ENCODE assay signal across 12 cellular contexts in the genomic region with DNA sequence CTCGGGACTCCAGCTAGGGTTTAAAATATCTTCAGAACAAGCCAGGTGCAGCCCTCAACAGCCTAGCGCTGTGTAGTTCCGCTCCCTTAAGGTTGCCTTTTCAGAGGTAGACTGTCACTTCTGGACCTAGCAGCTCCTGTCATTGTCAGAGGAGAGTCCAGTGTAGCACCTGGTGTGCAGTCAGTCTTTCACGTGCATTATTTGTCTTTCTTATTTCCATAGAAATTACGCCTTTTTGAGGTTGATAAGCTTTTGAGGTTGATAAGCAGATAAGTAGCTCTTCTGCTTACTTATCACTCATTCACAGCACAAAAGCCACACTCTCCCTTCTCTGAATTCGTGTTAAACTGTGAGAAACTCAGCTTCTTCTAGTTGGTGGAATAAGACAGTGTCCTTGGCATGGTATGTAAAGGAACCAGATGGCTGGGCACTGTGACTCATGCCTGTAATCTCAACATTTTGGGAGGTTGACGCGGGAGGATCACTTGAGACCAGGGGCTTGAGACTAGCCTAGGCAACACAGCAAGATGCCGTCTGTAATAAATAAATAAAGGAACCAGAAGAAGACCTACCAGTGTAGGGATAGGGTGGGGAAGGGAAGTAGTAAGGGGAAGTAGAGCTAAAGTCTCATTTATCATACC. TPM values are rescaled to one million over a fixed set of nuclear protein-coding genes. Genes with fewer than 3 reads are reported as not detected.
DNase-seq lines count a peak whose midpoint lies in the region; ATAC-seq and TF ChIP-seq lines count a peak whose summit lies in the region.
"Had no signal": no experiment of that assay in that cellular context is flagged by ENCODE, and none has a peak within 500 bp of the region (broad histone marks: within the 10 kb centered on the region; RNA-seq: fewer than 3 reads in every experiment).

No MANE protein-coding gene starts in this region.

- 63% methylated on average over 7 of the region's 9 CpGs for WGBS in mesenchymal stem cell

- H3K36me3 Mint-ChIP-seq in WTC11 (peaks cover 33% of the 10 kb centered on the region), CD14-positive monocyte (peaks cover 14 to 40% of the 10 kb centered on the region in 2 donors)

- intact Hi-C loops in CD14-positive monocyte (cut with micrococcal nuclease) = no loop called here

- H2BK15ac ChIP-seq in mesenchymal stem cell (ENCODE audit: low read depth, poor library complexity, severe bottlenecking) = no peak overlapping the region

- peak; percentile 32 for DNase-seq in DMS79 (lab: John Stamatoyannopoulos, UW)
- DNase-seq in MG63 = peak; percentile 80
- no peak for DNase-seq in WTC11 (ENCODE audit: low spot score)
- peak; percentile 65 for DNase-seq in mesenchymal stem cell
- no peak for DNase-seq in iPS-NIHi11 (ENCODE audit: low spot score)
- no peak for DNase-seq in NCI-H2196 (lab: John Stamatoyannopoulos, UW; ENCODE audit: unreplicated experiment)
- DNase-seq in CD14-positive monocyte (ENCODE audit: low spot score) = no peak
- DNase-seq: mammary epithelial cell, NCI-H1092, T-helper 9 cell had no signal

- H3K4me3 ChIP-seq in MG63 (no peak overlapping the region), mesenchymal stem cell (ENCODE audit: insufficient read depth in 1 of 2, low read depth in 1 of 2, low read length in 2 of 2) (no peak overlapping the region)

- CTCF ChIA-PET in WTC11 (lab: Charles Lee) = interaction anchor here (2.1 to 2.4 kb wide), 2 partner anchors 10 to 84 kb away, joined by 9 to 16 read pairs; a partner anchor contains a TSS

- H3K18ac ChIP-seq in mesenchymal stem cell (ENCODE audit: low read depth in 1 of 2, low read length in 2 of 2) = no peak overlapping the region

- POLR2A ChIA-PET in WTC11 (lab: Charles Lee) = interaction anchor here (0.6 kb wide), 1 partner anchor 26 kb away, joined by 3 read pairs; no protein-coding TSS in a partner anchor

- H3K4me1 ChIP-seq in mesenchymal stem cell (ENCODE audit: control insufficient read depth, insufficient read depth, low read depth, low read length) = peaks cover 12% of the 10 kb centered on the region

- H3K36me3 ChIP-seq in MG63 (peaks cover 38% of the 10 kb centered on the region), mesenchymal stem cell (ENCODE audit: control insufficient read depth in 1 of 2, insufficient read depth in 2 of 2, low read depth in 1 of 2, low read length in 2 of 2) (peaks cover 10 to 23% of the 10 kb centered on the region in 2 experiments)

- peaks cover 40% of the 10 kb centered on the region for H3K79me1 ChIP-seq in mesenchymal stem cell (replicated peaks; ENCODE audit: low read length, poor library complexity, severe bottlenecking)

- H3K27ac Mint-ChIP-seq in WTC11 (peak overlapping the region; percentile 36; the same call in 1 of the 2 replicates), CD14-positive monocyte (peak overlapping the region in 3 of 7 donors; percentile 4 to 57 (median 43))
- H3K27ac Mint-ChIP-seq: activated naive CD4-positive, alpha-beta T cell treated with anti-CD3 and anti-CD28 coated beads, Interleukin-2, amount 50 U/mL, for 24 hours had no signal

- no peak overlapping the region for H4K8ac ChIP-seq in mesenchymal stem cell (ENCODE audit: low read length)

- no peak overlapping the region for H3K27ac ChIP-seq in mesenchymal stem cell (ENCODE audit: low read length, poor library complexity, severe bottlenecking)

- H2AK5ac ChIP-seq in mesenchymal stem cell (ENCODE audit: low read length, severe bottlenecking) = no peak overlapping the region

- H3K4ac ChIP-seq in mesenchymal stem cell (ENCODE audit: low read depth in 1 of 2, low read length in 2 of 2) = no peak overlapping the region

- H3K4me2 ChIP-seq in mesenchymal stem cell (ENCODE audit: low read length, poor library complexity, severe bottlenecking) = no peak overlapping the region

- no peak overlapping the region for H3K9ac ChIP-seq in mesenchymal stem cell (ENCODE audit: low read length)

- TF ChIP-seq CTCF in WTC11 (IDR thresholded peaks at IDR 0.05) (no peak), CD14-positive monocyte (IDR thresholded peaks at IDR 0.05) (no peak)

- H3K4me1 Mint-ChIP-seq in WTC11 = peaks cover 5% of the 10 kb centered on the region
- peaks cover 20% of the 10 kb centered on the region for H3K4me1 Mint-ChIP-seq in CD14-positive monocyte

- no peak overlapping the region for H2AFZ ChIP-seq in mesenchymal stem cell (ENCODE audit: low read depth, low read length)

- no peaks in the 10 kb centered on the region for H3K9me3 ChIP-seq in MG63
- H3K9me3 ChIP-seq in mesenchymal stem cell (ENCODE audit: control insufficient read depth, low read length) = no peaks in the 10 kb centered on the region

- no peak overlapping the region for H3K4me3 Mint-ChIP-seq in WTC11
- no peak overlapping the region for H3K4me3 Mint-ChIP-seq in CD14-positive monocyte
- H3K4me3 Mint-ChIP-seq: activated naive CD4-positive, alpha-beta T cell treated with anti-CD3 and anti-CD28 coated beads, Interleukin-2, amount 50 U/mL, for 24 hours had no signal

- no peak for ATAC-seq in WTC11
- ATAC-seq in HG02852 (IDR thresholded peaks at IDR 0.05; ENCODE audit: unreplicated experiment) = no peak

- H3K14ac ChIP-seq in mesenchymal stem cell (ENCODE audit: low read length in 2 of 2) = no peak overlapping the region

- H2BK12ac ChIP-seq in mesenchymal stem cell (ENCODE audit: low read length in 2 of 2) = no peak overlapping the region

- no peak overlapping the region for H2BK5ac ChIP-seq in mesenchymal stem cell (ENCODE audit: low read depth, low read length, poor library complexity, severe bottlenecking)

- H4K91ac ChIP-seq in mesenchymal stem cell (ENCODE audit: low read length) = no peak overlapping the region

- H3K27me3 Mint-ChIP-seq in WTC11 (ENCODE audit: low read depth) = no peaks in the 10 kb centered on the region
- peaks cover 0 to 2% (median 0%) of the 10 kb centered on the region in 3 donors for H3K27me3 Mint-ChIP-seq in CD14-positive monocyte (ENCODE audit: low read depth in 3 of 3)
- H3K27me3 Mint-ChIP-seq: activated naive CD4-positive, alpha-beta T cell treated with anti-CD3 and anti-CD28 coated beads, Interleukin-2, amount 50 U/mL, for 24 hours had no signal

- H3K23ac ChIP-seq in mesenchymal stem cell (ENCODE audit: low read length in 2 of 2) = no peak overlapping the region

- H2BK120ac ChIP-seq in mesenchymal stem cell (ENCODE audit: low read depth, low read length) = no peak overlapping the region

- H3K9me3 Mint-ChIP-seq in WTC11 (peaks cover 10% of the 10 kb centered on the region), CD14-positive monocyte (peaks cover 0 to 2% (median 0%) of the 10 kb centered on the region in 7 donors)
- H3K9me3 Mint-ChIP-seq: activated naive CD4-positive, alpha-beta T cell treated with anti-CD3 and anti-CD28 coated beads, Interleukin-2, amount 50 U/mL, for 24 hours had no signal

- H3K27me3 ChIP-seq in MG63 (no peaks in the 10 kb centered on the region), mesenchymal stem cell (ENCODE audit: control insufficient read depth in 1 of 2, insufficient read depth in 1 of 2, low read length in 2 of 2) (no peaks in the 10 kb centered on the region)

TF ChIP-seq in WTC11, 78 proteins besides CTCF, POLR2A, EP300 and RAD21 (continues in another document):
- TF ChIP-seq NFATC4 (CRISPR knock-in tag; IDR thresholded peaks at IDR 0.05) = no peak
- TF ChIP-seq, protein P1, sequence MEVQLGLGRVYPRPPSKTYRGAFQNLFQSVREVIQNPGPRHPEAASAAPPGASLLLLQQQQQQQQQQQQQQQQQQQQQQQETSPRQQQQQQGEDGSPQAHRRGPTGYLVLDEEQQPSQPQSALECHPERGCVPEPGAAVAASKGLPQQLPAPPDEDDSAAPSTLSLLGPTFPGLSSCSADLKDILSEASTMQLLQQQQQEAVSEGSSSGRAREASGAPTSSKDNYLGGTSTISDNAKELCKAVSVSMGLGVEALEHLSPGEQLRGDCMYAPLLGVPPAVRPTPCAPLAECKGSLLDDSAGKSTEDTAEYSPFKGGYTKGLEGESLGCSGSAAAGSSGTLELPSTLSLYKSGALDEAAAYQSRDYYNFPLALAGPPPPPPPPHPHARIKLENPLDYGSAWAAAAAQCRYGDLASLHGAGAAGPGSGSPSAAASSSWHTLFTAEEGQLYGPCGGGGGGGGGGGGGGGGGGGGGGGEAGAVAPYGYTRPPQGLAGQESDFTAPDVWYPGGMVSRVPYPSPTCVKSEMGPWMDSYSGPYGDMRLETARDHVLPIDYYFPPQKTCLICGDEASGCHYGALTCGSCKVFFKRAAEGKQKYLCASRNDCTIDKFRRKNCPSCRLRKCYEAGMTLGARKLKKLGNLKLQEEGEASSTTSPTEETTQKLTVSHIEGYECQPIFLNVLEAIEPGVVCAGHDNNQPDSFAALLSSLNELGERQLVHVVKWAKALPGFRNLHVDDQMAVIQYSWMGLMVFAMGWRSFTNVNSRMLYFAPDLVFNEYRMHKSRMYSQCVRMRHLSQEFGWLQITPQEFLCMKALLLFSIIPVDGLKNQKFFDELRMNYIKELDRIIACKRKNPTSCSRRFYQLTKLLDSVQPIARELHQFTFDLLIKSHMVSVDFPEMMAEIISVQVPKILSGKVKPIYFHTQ (CRISPR knock-in tag; IDR thresholded peaks at IDR 0.05) = no peak
- TF ChIP-seq MXD4 (CRISPR knock-in tag; IDR thresholded peaks at IDR 0.05; ENCODE audit: borderline replicate concordance) = no peak
- no peak for TF ChIP-seq RELA (CRISPR knock-in tag; IDR thresholded peaks at IDR 0.05; ENCODE audit: borderline replicate concordance)
- no peak for TF ChIP-seq TEAD1 (CRISPR knock-in tag; IDR thresholded peaks at IDR 0.05)
- no peak for TF ChIP-seq ESRRA (CRISPR knock-in tag; IDR thresholded peaks at IDR 0.05; ENCODE audit: borderline replicate concordance)
- no peak for TF ChIP-seq NR2C2 (CRISPR knock-in tag; IDR thresholded peaks at IDR 0.05)
- TF ChIP-seq JUN (CRISPR knock-in tag; IDR thresholded peaks at IDR 0.05) = no peak

RNA-seq across cellular contexts. Expression of a gene that starts 10.2 kb away (rescaled TPM):
- 11.5 and 27.1 TPM in 2 replicates for total RNA-seq in MG63 (2014; rRNA removed; shearing (Covaris generic); ENCODE audit: low replicate concordance)
- 23.8 to 27.7 TPM (median 26.7 TPM) in 3 replicates for total RNA-seq in WTC11 (2021)
- polyA plus RNA-seq in mesenchymal stem cell (2013, experiment 1 of 2) = 9.4 TPM
- polyA plus RNA-seq in mesenchymal stem cell (2013, experiment 2 of 2) = 8.5 TPM
- polyA plus RNA-seq in CD14-positive monocyte = 1 to 10 TPM in 1 of 2 donors, under 1 TPM in 1; 0.85 to 1.7 TPM

RNA-seq across cellular contexts. Expression of a gene that starts 54.0 kb away (rescaled TPM):
- not detected in 2 replicates for total RNA-seq in MG63 (2014; rRNA removed; shearing (Covaris generic); ENCODE audit: low replicate concordance)
- 0.09 to 0.18 TPM (median 0.13 TPM) in 3 replicates for total RNA-seq in WTC11 (2021)
- polyA plus RNA-seq in mesenchymal stem cell (2013, experiment 1 of 2) = 0.01 TPM
- 0.01 TPM for polyA plus RNA-seq in mesenchymal stem cell (2013, experiment 2 of 2)
- under 1 TPM; 0.16 to 0.23 TPM for polyA plus RNA-seq in CD14-positive monocyte
- total RNA-seq: mammary epithelial cell had no signal
- polyA plus RNA-seq: mammary epithelial cell had no signal

Comparison
In these comparisons a context has a peak if more than half of its experiments do, and no peak if none do; other contexts are left out.
1. DNase-seq: peak in DMS79 (single experiment), MG63 (single experiment) and mesenchymal stem cell (single experiment); none in WTC11 (single experiment), iPS-NIHi11 (single experiment), NCI-H2196 (single experiment) and CD14-positive monocyte (single experiment).